ENCODE assay signal across 8 cellular contexts in genomic region chr6:26175428-26176181, GRCh38.
DNase-seq lines count a peak whose midpoint lies in the region; ATAC-seq and TF ChIP-seq lines count a peak whose summit lies in the region.

No MANE protein-coding gene starts in this region.

- 58 to 59% methylated on average over 5 of the region's 5 CpGs for WGBS in tibial nerve, 2 donors

- peak; percentile 61 for TF ChIP-seq CTCF in astrocyte of the cerebellum (IDR thresholded peaks at IDR 0.05; ENCODE audit: low read depth, low read length, missing control alignments)
- peak; percentile 47 to 63 (median 55) for TF ChIP-seq CTCF in tibial nerve (IDR thresholded peaks at IDR 0.05)

- no peak overlapping the region for H3K27ac ChIP-seq in tibial nerve

- no peaks in the 10 kb centered on the region for H3K9me3 ChIP-seq in HAP-1
- no peaks in the 10 kb centered on the region for H3K9me3 ChIP-seq in tibial nerve

- ATAC-seq in left colon = peak; percentile 14
- no peak for ATAC-seq in HG03025 (IDR thresholded peaks at IDR 0.05; ENCODE audit: low FRiP score, unreplicated experiment)
- ATAC-seq in GM18858 (IDR thresholded peaks at IDR 0.05; ENCODE audit: unreplicated experiment) = no peak

- TF ChIP-seq POLR2A in tibial nerve (IDR thresholded peaks at IDR 0.05) = no peak

- TF ChIP-seq EP300 in tibial nerve (IDR thresholded peaks at IDR 0.05) = no peak

- H3K27me3 ChIP-seq in HAP-1 (ENCODE audit: low read depth) = no peaks in the 10 kb centered on the region
- H3K27me3 ChIP-seq in tibial nerve = no peaks in the 10 kb centered on the region

- DNase-seq in Caki2 (ENCODE audit: low read depth) (peak; percentile 65), HAP-1 (ENCODE audit: low spot score in 2 of 2) (peak; percentile 67 to 80), OCI-M1 (lab: John Stamatoyannopoulos, UW) (peak; percentile 89), astrocyte of the cerebellum (ENCODE audit: low read depth) (no peak), left colon (peak in 1 of 2 donors; percentile 48), tibial nerve (ENCODE audit: low spot score in 2 of 2) (no peak)

- H3K4me1 ChIP-seq in HAP-1 (peaks cover 26% of the 10 kb centered on the region), tibial nerve (peaks cover 0 to 9% (median 4%) of the 10 kb centered on the region in 4 donors)

- no peaks in the 10 kb centered on the region for H3K36me3 ChIP-seq in HAP-1 (replicated peaks)
- H3K36me3 ChIP-seq in tibial nerve = no peaks in the 10 kb centered on the region

- H3K4me3 ChIP-seq in HAP-1 (no peak overlapping the region), astrocyte of the cerebellum (ENCODE audit: low read depth, low read length) (no peak overlapping the region), tibial nerve (no peak overlapping the region)

- in situ Hi-C loops in Caki2 (cut with HindIII; ENCODE audit: low pct_unique_long_range_greater_than_20kb, low sequenced_read_pairs) (no loop called here), HAP-1 (cut with MboI; ENCODE audit: low sequenced_read_pairs) (no loop called here), astrocyte of the cerebellum (cut with HindIII; ENCODE audit: low sequenced_read_pairs) (no loop called here)

- intact Hi-C loops in left colon (cut with DNase I, micrococcal nuclease) = no loop called here

Comparison
In these comparisons a context has a peak if more than half of its experiments do, and no peak if none do; other contexts are left out.
1. DNase-seq: peak in Caki2 (single experiment), HAP-1 (2 of 2) and OCI-M1 (single experiment); none in astrocyte of the cerebellum (single experiment) and tibial nerve (0 of 2).